8 cellular contexts compared by ENCODE assay signal in genomic region chr11:17760102-17761029, GRCh38. TPM values are rescaled to one million over a fixed set of nuclear protein-coding genes. Genes with fewer than 3 reads are reported as not detected.
A peak's percentile ranks its signal among the peaks of the same experiment; 100 is the strongest.
DNase-seq lines count a peak whose midpoint lies in the region; ATAC-seq and TF ChIP-seq lines count a peak whose summit lies in the region.

No MANE protein-coding gene starts in this region.

- H3K27me3 ChIP-seq in brain microvascular endothelial cell (replicated peaks), result no peaks in the 10 kb centered on the region

- H3K4me3 ChIP-seq in AG09309 (ENCODE audit: control insufficient read depth, low read depth, low read length), result no peak overlapping the region
- H3K4me3 ChIP-seq in brain microvascular endothelial cell (ENCODE audit: low read depth, low read length), result no peak overlapping the region

- TF ChIP-seq CTCF in AG09309 (IDR thresholded peaks at IDR 0.05; ENCODE audit: control insufficient read depth, insufficient read depth, low read depth, low read length, missing control alignments), result peak; percentile 76
- TF ChIP-seq CTCF in GM13976 (IDR thresholded peaks at IDR 0.05; ENCODE audit: borderline replicate concordance, control extremely low read depth, extremely low read depth, insufficient read depth, missing control alignments), result peak; percentile 43
- TF ChIP-seq CTCF in brain microvascular endothelial cell (IDR thresholded peaks at IDR 0.05; ENCODE audit: low read depth, low read length, missing control alignments), result peak; percentile 77

- no peak for DNase-seq in AG09309 (ENCODE audit: low read depth)
- DNase-seq in GM13976 (ENCODE audit: low spot score), result peak; percentile 79
- DNase-seq in NCI-H748 treated with DMSO at 0.1 percent for 48 hours (lab: John Stamatoyannopoulos, UW), result peak; percentile 48
- DNase-seq in brain microvascular endothelial cell, result peak; percentile 9
- peak; percentile 66 for DNase-seq in left kidney (ENCODE audit: low read depth, low spot score)
- DNase-seq in NCI-H1694 (lab: John Stamatoyannopoulos, UW), result no peak
- no peak for DNase-seq in ureter (ENCODE audit: low spot score)

- no peaks in the 10 kb centered on the region for H3K36me3 ChIP-seq in brain microvascular endothelial cell (replicated peaks)

- in situ Hi-C loops in GM13976 (cut with MboI; ENCODE audit: low sequenced_read_pairs, unreplicated experiment) (no loop called here), brain microvascular endothelial cell (cut with HindIII; ENCODE audit: low pct_ligation_motif_present, low sequenced_read_pairs) (no loop called here)

- H3K27ac ChIP-seq in brain microvascular endothelial cell, result no peak overlapping the region

- peak; percentile 63 for ATAC-seq in HG03097 (IDR thresholded peaks at IDR 0.05; ENCODE audit: low FRiP score, unreplicated experiment)

RNA-seq across cellular contexts. Expression of gene KCNC1, which starts 25.8 kb away (rescaled TPM):
- total RNA-seq in ureter, result not detected

RNA-seq across cellular contexts. Expression of gene MYOD1, which starts 41.0 kb away (rescaled TPM):
- total RNA-seq in ureter, result not detected

Comparison
In these comparisons a context has a peak if more than half of its experiments do, and no peak if none do; other contexts are left out.
1. DNase-seq: peak in GM13976 (single experiment), NCI-H748 treated with DMSO at 0.1 percent for 48 hours (single experiment), brain microvascular endothelial cell (single experiment) and left kidney (single experiment); none in AG09309 (single experiment), NCI-H1694 (single experiment) and ureter (single experiment).
2. Peak in every context shown above with its lines, with median percentiles within 50 percentile points of each other: CTCF ChIP-seq.